Comparison of ENCODE assay signal across 1 cellular context in the genomic region with DNA sequence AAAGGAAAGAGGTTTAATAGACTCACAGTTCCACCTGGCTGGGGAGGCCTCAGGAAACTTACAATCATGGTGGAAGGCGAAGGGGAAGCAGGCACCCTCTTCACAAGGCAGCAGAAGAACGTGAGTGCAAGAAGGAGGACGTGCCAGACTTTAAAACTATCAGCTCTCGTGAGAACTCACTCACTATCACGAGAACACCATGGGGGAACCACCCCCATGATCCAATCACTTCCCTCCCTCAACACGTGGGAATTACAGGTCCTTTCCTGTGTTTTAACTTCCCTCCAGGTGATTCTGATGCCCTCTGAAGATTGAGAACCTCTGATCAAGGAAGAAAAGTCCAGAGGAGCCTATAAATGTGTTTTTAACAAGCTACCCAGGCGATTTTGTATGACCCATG.
TF ChIP-seq lines count a peak whose summit lies in the region.

No MANE protein-coding gene starts in this region.

TF ChIP-seq in HepG2, 621 proteins besides CTCF, POLR2A, EP300 and RAD21 (continued from another document):
- TF ChIP-seq, protein P1, sequence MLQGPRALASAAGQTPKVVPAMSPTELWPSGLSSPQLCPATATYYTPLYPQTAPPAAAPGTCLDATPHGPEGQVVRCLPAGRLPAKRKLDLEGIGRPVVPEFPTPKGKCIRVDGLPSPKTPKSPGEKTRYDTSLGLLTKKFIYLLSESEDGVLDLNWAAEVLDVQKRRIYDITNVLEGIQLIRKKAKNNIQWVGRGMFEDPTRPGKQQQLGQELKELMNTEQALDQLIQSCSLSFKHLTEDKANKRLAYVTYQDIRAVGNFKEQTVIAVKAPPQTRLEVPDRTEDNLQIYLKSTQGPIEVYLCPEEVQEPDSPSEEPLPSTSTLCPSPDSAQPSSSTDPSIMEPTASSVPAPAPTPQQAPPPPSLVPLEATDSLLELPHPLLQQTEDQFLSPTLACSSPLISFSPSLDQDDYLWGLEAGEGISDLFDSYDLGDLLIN (CRISPR knock-in tag; IDR thresholded peaks at IDR 0.05; ENCODE audit: borderline replicate concordance), result no peak
- TF ChIP-seq CHD2 (IDR thresholded peaks at IDR 0.05; ENCODE audit: low read depth, low read length), result peak; percentile 85
- TF ChIP-seq, protein P2, sequence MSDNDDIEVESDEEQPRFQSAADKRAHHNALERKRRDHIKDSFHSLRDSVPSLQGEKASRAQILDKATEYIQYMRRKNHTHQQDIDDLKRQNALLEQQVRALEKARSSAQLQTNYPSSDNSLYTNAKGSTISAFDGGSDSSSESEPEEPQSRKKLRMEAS (IDR thresholded peaks at IDR 0.05), result peak; percentile 49; the same call in 1 of the 2 replicates
- peak; percentile 50; the same call in 1 of the 2 replicates for TF ChIP-seq KAT8 (CRISPR knock-in tag; IDR thresholded peaks at IDR 0.05)
- peak; percentile 41; the same call in 1 of the 2 replicates for TF ChIP-seq TAF1 (CRISPR knock-in tag; IDR thresholded peaks at IDR 0.05)
- TF ChIP-seq ELF1 (CRISPR knock-in tag; IDR thresholded peaks at IDR 0.05), result peak; percentile 55; the same call in 1 of the 2 replicates
- TF ChIP-seq, protein P3, sequence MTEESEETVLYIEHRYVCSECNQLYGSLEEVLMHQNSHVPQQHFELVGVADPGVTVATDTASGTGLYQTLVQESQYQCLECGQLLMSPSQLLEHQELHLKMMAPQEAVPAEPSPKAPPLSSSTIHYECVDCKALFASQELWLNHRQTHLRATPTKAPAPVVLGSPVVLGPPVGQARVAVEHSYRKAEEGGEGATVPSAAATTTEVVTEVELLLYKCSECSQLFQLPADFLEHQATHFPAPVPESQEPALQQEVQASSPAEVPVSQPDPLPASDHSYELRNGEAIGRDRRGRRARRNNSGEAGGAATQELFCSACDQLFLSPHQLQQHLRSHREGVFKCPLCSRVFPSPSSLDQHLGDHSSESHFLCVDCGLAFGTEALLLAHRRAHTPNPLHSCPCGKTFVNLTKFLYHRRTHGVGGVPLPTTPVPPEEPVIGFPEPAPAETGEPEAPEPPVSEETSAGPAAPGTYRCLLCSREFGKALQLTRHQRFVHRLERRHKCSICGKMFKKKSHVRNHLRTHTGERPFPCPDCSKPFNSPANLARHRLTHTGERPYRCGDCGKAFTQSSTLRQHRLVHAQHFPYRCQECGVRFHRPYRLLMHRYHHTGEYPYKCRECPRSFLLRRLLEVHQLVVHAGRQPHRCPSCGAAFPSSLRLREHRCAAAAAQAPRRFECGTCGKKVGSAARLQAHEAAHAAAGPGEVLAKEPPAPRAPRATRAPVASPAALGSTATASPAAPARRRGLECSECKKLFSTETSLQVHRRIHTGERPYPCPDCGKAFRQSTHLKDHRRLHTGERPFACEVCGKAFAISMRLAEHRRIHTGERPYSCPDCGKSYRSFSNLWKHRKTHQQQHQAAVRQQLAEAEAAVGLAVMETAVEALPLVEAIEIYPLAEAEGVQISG (CRISPR knock-in tag; IDR thresholded peaks at IDR 0.05), result no peak
- peak; percentile 65 for TF ChIP-seq ZMYM4 (CRISPR knock-in tag; IDR thresholded peaks at IDR 0.05)
- peak; percentile 82; the same call in 1 of the 2 replicates for TF ChIP-seq ELF3 (CRISPR knock-in tag; IDR thresholded peaks at IDR 0.05)
